8 cellular contexts compared by ENCODE assay signal in genomic region chr1:223143760-223144248, GRCh38. TPM values are rescaled to one million over a fixed set of nuclear protein-coding genes. Genes with fewer than 3 reads are reported as not detected.
DNase-seq lines count a peak whose midpoint lies in the region; ATAC-seq and TF ChIP-seq lines count a peak whose summit lies in the region.
"Had no signal": no experiment of that assay in that cellular context is flagged by ENCODE, and none has a peak within 500 bp of the region (broad histone marks: within the 10 kb centered on the region; RNA-seq: fewer than 3 reads in every experiment).

No MANE protein-coding gene starts in this region.

- no peaks in the 10 kb centered on the region for H3K27me3 ChIP-seq in MM.1S (replicated peaks; ENCODE audit: insufficient read depth, low read length)
- peaks cover 0 to 16% (median 0%) of the 10 kb centered on the region in 7 donors for H3K27me3 ChIP-seq in spleen (replicated peaks in 1 of 7)

- intact Hi-C loops in head of caudate nucleus (cut with DNase I) (no loop called here), spleen (cut with DNase I; ENCODE audit: low total_unique reads) (no loop called here)

- peak overlapping the region; percentile 60 for H3K27ac ChIP-seq in MM.1S (ENCODE audit: low read length)
- H3K27ac ChIP-seq in spleen: peak overlapping the region in 4 of 8 donors; percentile 69 to 90 (median 84)

- WGBS in spleen, 5 donors: 29 to 50% (median 46%) methylated on average over 9 of the region's 9 CpGs

- no peaks in the 10 kb centered on the region for H3K79me2 ChIP-seq in MM.1S (ENCODE audit: low read length)

- no peak for TF ChIP-seq POLR2A in spleen (IDR thresholded peaks at IDR 0.05)

- DNase-seq in MM.1S: peak; percentile 96
- DNase-seq in activated CD4-positive, alpha-beta T cell treated with anti-CD3 and anti-CD28 coated beads, Interleukin-2, amount 50 U/mL, for 48 hours: peak; percentile 31 to 39
- DNase-seq in head of caudate nucleus: peak in 40 of 42 donors; percentile 25 to 83 (median 58)
- DNase-seq in spleen: peak; percentile 79
- DNase-seq in SW480 (ENCODE audit: low spot score): no peak

- TF ChIP-seq CTCF in MM.1S (IDR thresholded peaks at IDR 0.05; ENCODE audit: low read length) (peak; percentile 21; the same call in 1 of the 2 replicates), spleen (IDR thresholded peaks at IDR 0.05 in 8 of 11, conservative IDR thresholded peaks at IDR 0.05 in 3 of 11) (no peak)

- H4K20me1 ChIP-seq in MM.1S (ENCODE audit: insufficient read depth, low read length): no peaks in the 10 kb centered on the region

- ATAC-seq in GM21447 (IDR thresholded peaks at IDR 0.05; ENCODE audit: unreplicated experiment) (peak; percentile 35), HG03045 (IDR thresholded peaks at IDR 0.05; ENCODE audit: unreplicated experiment) (no peak)

- H3K36me3 ChIP-seq in MM.1S (replicated peaks; ENCODE audit: insufficient read depth, low read length): no peaks in the 10 kb centered on the region
- no peaks in the 10 kb centered on the region for H3K36me3 ChIP-seq in spleen

- H3K9ac ChIP-seq in MM.1S (ENCODE audit: low read length): peak overlapping the region; percentile 62

- H3K4me2 ChIP-seq in MM.1S (ENCODE audit: low read depth, low read length): peak overlapping the region; percentile 85

- H3K9me2 ChIP-seq in MM.1S (replicated peaks; ENCODE audit: insufficient read depth, low read length): no peaks in the 10 kb centered on the region

- peaks cover 14% of the 10 kb centered on the region for H3K4me1 ChIP-seq in MM.1S (ENCODE audit: low read length)
- H3K4me1 ChIP-seq in spleen: peaks cover 8 to 44% (median 22%) of the 10 kb centered on the region in 6 donors

- peaks cover 13% of the 10 kb centered on the region for H3F3A ChIP-seq in MM.1S (ENCODE audit: insufficient read depth, low read length)

- H3K9me3 ChIP-seq in MM.1S (replicated peaks; ENCODE audit: insufficient read depth, low read length) (no peaks in the 10 kb centered on the region), spleen (peaks cover 0 to 12% (median 2%) of the 10 kb centered on the region in 8 donors)

- H2AFZ ChIP-seq in MM.1S (ENCODE audit: low read length): peak overlapping the region; percentile 17

- peak overlapping the region; percentile 35 for H3K4me3 ChIP-seq in MM.1S (ENCODE audit: low read length)
- H3K4me3 ChIP-seq in spleen: peak overlapping the region in 3 of 8 donors; percentile 69 to 80 (median 75)

RNA-seq across cellular contexts. Expression of gene TLR5, which starts 0.8 kb away (rescaled TPM):
- total RNA-seq in spleen: 10 to 100 TPM in 6 of 7 donors, 1 to 10 TPM in 1; 9.4 to 28.2 (median 15.3) TPM
- 1 to 10 TPM; 1.0 to 1.6 (median 1.2) TPM for polyA plus RNA-seq in spleen
- total RNA-seq: RPMI7951 had no signal
